ENCODE assay signal across 22 cellular contexts in genomic region chr11:83545494-83545893, GRCh38.
DNase-seq lines count a peak whose midpoint lies in the region; ATAC-seq, FAIRE-seq and TF ChIP-seq lines count a peak whose summit lies in the region.
"Had no signal": no experiment of that assay in that cellular context is flagged by ENCODE, and none has a peak within 500 bp of the region (broad histone marks: within the 10 kb centered on the region; RNA-seq: fewer than 3 reads in every experiment).

No MANE protein-coding gene starts in this region.

- H3K4me3 Mint-ChIP-seq in brain: no peak overlapping the region
- H3K4me3 Mint-ChIP-seq: CD4-positive, CD25-positive, alpha-beta regulatory T cell had no signal

- ATAC-seq in SK-N-SH treated with all-trans-retinoic acid at 6 μM for 48 hours: no peak

- TF ChIP-seq RAD21 in neural cell (conservative IDR thresholded peaks at IDR 0.05): no peak

- no peak for TF ChIP-seq CTCF in brain (conservative IDR thresholded peaks at IDR 0.05)
- TF ChIP-seq CTCF in neural cell (IDR thresholded peaks at IDR 0.05; ENCODE audit: poor library complexity, severe bottlenecking): no peak
- no peak for TF ChIP-seq CTCF in kidney (IDR thresholded peaks at IDR 0.05; ENCODE audit: borderline replicate concordance, extremely low read depth, insufficient read depth)

- peaks cover 3% of the 10 kb centered on the region for H3F3A ChIP-seq in neural cell (ENCODE audit: insufficient read depth, low read length, poor library complexity, severe bottlenecking)

- no peak for FAIRE-seq in kidney (lab: Jason Lieb, UNC)
- FAIRE-seq: D721Med, GM19239, H1 had no signal

- H3K9me3 ChIP-seq in neural cell (ENCODE audit: low read length) (no peaks in the 10 kb centered on the region), kidney (ENCODE audit: control insufficient read depth in 1 of 2, low read length in 2 of 2) (no peaks in the 10 kb centered on the region)
- H3K9me3 ChIP-seq: MG63, SK-N-SH had no signal

- peaks cover 11% of the 10 kb centered on the region for H3K79me2 ChIP-seq in neural cell (replicated peaks; ENCODE audit: insufficient read depth, low read length)

- intact Hi-C loops in kidney (cut with DNase I): no loop called here

- H3K9me3 Mint-ChIP-seq in brain: no peaks in the 10 kb centered on the region
- H3K9me3 Mint-ChIP-seq: CD4-positive, CD25-positive, alpha-beta regulatory T cell had no signal

- H3K36me3 ChIP-seq in neural cell (ENCODE audit: insufficient read depth, low read length) (peaks cover 1% of the 10 kb centered on the region), kidney (ENCODE audit: control insufficient read depth in 1 of 2, insufficient read depth in 2 of 2, low read length in 2 of 2) (no peaks in the 10 kb centered on the region)
- H3K36me3 ChIP-seq: MG63 had no signal

- no peak for TF ChIP-seq EP300 in neural cell (conservative IDR thresholded peaks at IDR 0.05; ENCODE audit: poor library complexity, severe bottlenecking)

- no peak overlapping the region for H3K4me2 ChIP-seq in neural cell (ENCODE audit: low read length)
- H3K4me2 ChIP-seq: SK-N-SH had no signal

- peak overlapping the region in 4 of 5 experiments; percentile 18 to 73 (median 54) for H3K27ac Mint-ChIP-seq in brain
- H3K27ac Mint-ChIP-seq: CD4-positive, CD25-positive, alpha-beta regulatory T cell had no signal

- H3K4me1 Mint-ChIP-seq in brain: peaks cover 59% of the 10 kb centered on the region
- H3K4me1 Mint-ChIP-seq: CD4-positive, CD25-positive, alpha-beta regulatory T cell had no signal

- no peaks in the 10 kb centered on the region for H3K4me1 ChIP-seq in kidney (ENCODE audit: control insufficient read depth in 1 of 2, insufficient read depth in 1 of 2, low read depth in 1 of 2, low read length in 2 of 2)

- H3K4me3 ChIP-seq in neural cell (ENCODE audit: low read length) (no peak overlapping the region), kidney (ENCODE audit: low read length in 2 of 2) (no peak overlapping the region)
- H3K4me3 ChIP-seq: MG63 had no signal

- no peak overlapping the region for H3K9ac ChIP-seq in neural cell (ENCODE audit: low read length)
- no peak overlapping the region for H3K9ac ChIP-seq in kidney (ENCODE audit: low read length in 2 of 2)
- H3K9ac ChIP-seq: SK-N-SH had no signal

- H3K27me3 Mint-ChIP-seq in brain: no peaks in the 10 kb centered on the region
- H3K27me3 Mint-ChIP-seq: CD4-positive, CD25-positive, alpha-beta regulatory T cell had no signal

- H4K20me1 ChIP-seq in neural cell (ENCODE audit: insufficient read depth): no peaks in the 10 kb centered on the region

- no peaks in the 10 kb centered on the region for H3K36me3 Mint-ChIP-seq in brain
- H3K36me3 Mint-ChIP-seq: CD4-positive, CD25-positive, alpha-beta regulatory T cell had no signal

- no peaks in the 10 kb centered on the region for H3K9me2 ChIP-seq in neural cell (ENCODE audit: insufficient read depth, low read length)
- H3K9me2 ChIP-seq: SK-N-SH had no signal

- H2AFZ ChIP-seq in neural cell (ENCODE audit: low read depth, low read length): no peak overlapping the region

- no peaks in the 10 kb centered on the region for H3K27me3 ChIP-seq in neural cell (ENCODE audit: insufficient read depth, low read depth, low read length)
- H3K27me3 ChIP-seq: MG63 had no signal

- H3K27ac ChIP-seq in neural cell (ENCODE audit: low read length) (peak overlapping the region; percentile 36), kidney (ENCODE audit: low read depth in 2 of 2, low read length in 2 of 2) (no peak overlapping the region)

- DNase-seq in NCI-H2107 treated with DMSO at 0.1 percent for 48 hours (lab: John Stamatoyannopoulos, UW; ENCODE audit: unreplicated experiment): peak; percentile 79
- DNase-seq in NCI-H2107 (lab: John Stamatoyannopoulos, UW): no peak
- peak; percentile 47 for DNase-seq in NCI-H187 treated with DMSO at 0.1 percent for 48 hours (lab: John Stamatoyannopoulos, UW)
- DNase-seq in kidney: no peak
- DNase-seq: 8988T; ACHN; CD4-positive, CD25-positive, alpha-beta regulatory T cell; HCEC 1CT; IMR-90; KG1; MG63; NCI-H1694; NCI-H2081 treated with DMSO at 0.1 percent for 48 hours; NCI-H226; NCI-H526; SK-N-SH had no signal

TF ChIP-seq in neural cell, 6 proteins besides CTCF, POLR2A, EP300 and RAD21:
- TF ChIP-seq POLR2AphosphoS5 (IDR thresholded peaks at IDR 0.05) (no peak), TAF1 (IDR thresholded peaks at IDR 0.05; ENCODE audit: low read depth) (no peak), MXI1 (conservative IDR thresholded peaks at IDR 0.05; ENCODE audit: poor library complexity, severe bottlenecking) (no peak), EZH2 (IDR thresholded peaks at IDR 0.05; ENCODE audit: borderline replicate concordance, insufficient read depth, low read length, poor library complexity, severe bottlenecking) (no peak), REST (IDR thresholded peaks at IDR 0.05; ENCODE audit: borderline replicate concordance) (no peak), SMC3 (conservative IDR thresholded peaks at IDR 0.05; ENCODE audit: poor library complexity) (no peak)

TF ChIP-seq in SK-N-SH treated with all-trans-retinoic acid at 6 μM for 48 hours, 23 proteins besides CTCF, POLR2A, EP300 and RAD21:
- TF ChIP-seq ZNF70 (CRISPR knock-in tag; IDR thresholded peaks at IDR 0.05) (no peak), ESRRG (CRISPR knock-in tag; IDR thresholded peaks at IDR 0.05) (no peak), CSDC2 (CRISPR knock-in tag; IDR thresholded peaks at IDR 0.05) (no peak), TSHZ2 (CRISPR knock-in tag; IDR thresholded peaks at IDR 0.05) (no peak), POU6F1 (CRISPR knock-in tag; IDR thresholded peaks at IDR 0.05; ENCODE audit: borderline replicate concordance, low read depth) (no peak), CREB5 (CRISPR knock-in tag; IDR thresholded peaks at IDR 0.05; ENCODE audit: low read depth) (no peak), TCF4 (CRISPR knock-in tag; IDR thresholded peaks at IDR 0.05; ENCODE audit: borderline replicate concordance) (no peak)
TF ChIP-seq in SK-N-SH treated with all-trans-retinoic acid at 6 μM for 48 hours: peak in this region for 0.

Comparison
In these comparisons a context has a peak if more than half of its experiments do, and no peak if none do; other contexts are left out.
1. DNase-seq: peak in NCI-H2107 treated with DMSO at 0.1 percent for 48 hours (single experiment) and NCI-H187 treated with DMSO at 0.1 percent for 48 hours (single experiment); none in NCI-H2107 (single experiment) and kidney (single experiment).